Comparison of ENCODE assay signal across 27 cellular contexts in genomic region chr2:10935366-10935918, GRCh38. TPM values are rescaled to one million over a fixed set of nuclear protein-coding genes. Genes with fewer than 3 reads are reported as not detected.
DNase-seq lines count a peak whose midpoint lies in the region; ATAC-seq, FAIRE-seq and TF ChIP-seq lines count a peak whose summit lies in the region.
"Had no signal": no experiment of that assay in that cellular context is flagged by ENCODE, and none has a peak within 500 bp of the region (broad histone marks: within the 10 kb centered on the region; RNA-seq: fewer than 3 reads in every experiment).

No MANE protein-coding gene starts in this region.

- dilution Hi-C loops in endothelial cell of umbilical vein (cut with MboI; ENCODE audit: extremely low pct_ligation_motif_present, low sequenced_read_pairs): no loop called here

- peaks cover 13% of the 10 kb centered on the region for H3F3A ChIP-seq in GM23248 (ENCODE audit: insufficient read depth)
- no peaks in the 10 kb centered on the region for H3F3A ChIP-seq in PC-3 (ENCODE audit: low read length, unreplicated experiment)

- no peak for TF ChIP-seq CTCF in PC-3 (conservative IDR thresholded peaks at IDR 0.05; ENCODE audit: low read depth, low read length)
- TF ChIP-seq CTCF in endothelial cell of umbilical vein (IDR thresholded peaks at IDR 0.05; ENCODE audit: extremely low read depth in 1 of 2, insufficient read depth in 1 of 2, low read depth in 1 of 2, low read length in 2 of 2): no peak
- TF ChIP-seq CTCF in osteoblast (IDR thresholded peaks at IDR 0.05; ENCODE audit: extremely low read depth, low read depth, low read length): no peak
- no peak for TF ChIP-seq CTCF in right atrium auricular region (IDR thresholded peaks at IDR 0.05)

- no peak overlapping the region for H2AFZ ChIP-seq in GM23248
- no peak overlapping the region for H2AFZ ChIP-seq in PC-3 (ENCODE audit: low read length)
- H2AFZ ChIP-seq in endothelial cell of umbilical vein (ENCODE audit: low read depth, low read length): no peak overlapping the region
- no peak overlapping the region for H2AFZ ChIP-seq in osteoblast (ENCODE audit: low read length)

- no peak overlapping the region for H3K4me3 ChIP-seq in GM23248
- H3K4me3 ChIP-seq in PC-3 (ENCODE audit: low read length): no peak overlapping the region
- H3K4me3 ChIP-seq in endothelial cell of umbilical vein (replicated peaks in 1 of 3; ENCODE audit: insufficient read depth in 1 of 3, low read depth in 1 of 3, low read length in 3 of 3): no peak overlapping the region
- no peak overlapping the region for H3K4me3 ChIP-seq in osteoblast (ENCODE audit: insufficient read depth, low read length)
- H3K4me3 ChIP-seq in right atrium auricular region: no peak overlapping the region
- H3K4me3 ChIP-seq: ovary, upper lobe of right lung had no signal

- H3K36me3 ChIP-seq in GM23248 (ENCODE audit: low read depth): no peaks in the 10 kb centered on the region
- no peaks in the 10 kb centered on the region; the same call in 1 of the 2 replicates for H3K36me3 ChIP-seq in PC-3 (ENCODE audit: low read depth, low read length)
- H3K36me3 ChIP-seq in endothelial cell of umbilical vein (ENCODE audit: control insufficient read depth in 2 of 2, extremely low read depth in 1 of 2, insufficient read depth in 2 of 2, low read length in 2 of 2): no peaks in the 10 kb centered on the region
- H3K36me3 ChIP-seq in osteoblast (ENCODE audit: insufficient read depth, low read length): no peaks in the 10 kb centered on the region
- no peaks in the 10 kb centered on the region for H3K36me3 ChIP-seq in right atrium auricular region
- H3K36me3 ChIP-seq: ovary, upper lobe of right lung had no signal

- TF ChIP-seq POLR2A in endothelial cell of umbilical vein (IDR thresholded peaks at IDR 0.05; ENCODE audit: low read depth, low read length): no peak

- H3K9me3 ChIP-seq in GM23248 (ENCODE audit: low read depth): no peaks in the 10 kb centered on the region
- peaks cover 3% of the 10 kb centered on the region; the same call in 1 of the 2 replicates for H3K9me3 ChIP-seq in PC-3 (ENCODE audit: low read length)
- H3K9me3 ChIP-seq in endothelial cell of umbilical vein (replicated peaks; ENCODE audit: control insufficient read depth, insufficient read depth, low read length): no peaks in the 10 kb centered on the region
- no peaks in the 10 kb centered on the region for H3K9me3 ChIP-seq in osteoblast (ENCODE audit: low read depth, low read length)
- peaks cover 0 to 20% of the 10 kb centered on the region in 2 donors for H3K9me3 ChIP-seq in right atrium auricular region
- H3K9me3 ChIP-seq: ovary, upper lobe of right lung had no signal

- DNase-seq in GM23248 (no peak), PC-3 (no peak), endothelial cell of umbilical vein (ENCODE audit: low read depth, low spot score) (no peak), osteoblast (ENCODE audit: insufficient read length, low spot score, missing footprints) (no peak), right atrium auricular region (ENCODE audit: low spot score) (no peak)
- DNase-seq in activated CD4-positive, alpha-beta T cell treated with anti-CD3 and anti-CD28 coated beads, Interleukin-2, amount 10 ng/mL, durations not matched to agents 7 days and 5 days: no peak
- DNase-seq: activated CD8-positive, alpha-beta memory T cell treated with anti-CD3 and anti-CD28 coated beads, Interleukin-2, amount 50 U/mL, for 4 hours; DND-41; naive thymus-derived CD8-positive, alpha-beta T cell; NCI-H1105 treated with DMSO at 0.1 percent for 48 hours; ovary; right cardiac atrium; stimulated activated CD4-positive, alpha-beta T cell treated with anti-CD3 and anti-CD28 coated beads, Interleukin-4, amount 100 ng/mL, for 4 hours; substantia nigra; upper lobe of right lung had no signal

- peaks cover 45% of the 10 kb centered on the region for H3K4me1 ChIP-seq in GM23248 (ENCODE audit: insufficient read depth)
- peaks cover 45% of the 10 kb centered on the region for H3K4me1 ChIP-seq in PC-3 (ENCODE audit: insufficient read depth, low read length)
- H3K4me1 ChIP-seq in endothelial cell of umbilical vein (ENCODE audit: control insufficient read depth, extremely low read depth, insufficient read depth, low read length): peaks cover 31% of the 10 kb centered on the region
- peaks cover 34% of the 10 kb centered on the region for H3K4me1 ChIP-seq in osteoblast (ENCODE audit: insufficient read depth, low read length)
- H3K4me1 ChIP-seq in right atrium auricular region: no peaks in the 10 kb centered on the region

- intact Hi-C loops in PC-3 (cut with micrococcal nuclease): loop anchor here (10.0 kb wide), 1 partner anchor 89 kb away; no protein-coding TSS in a partner anchor
- intact Hi-C loops in endothelial cell of umbilical vein (cut with micrococcal nuclease): loop anchor here (10.0 kb wide), 1 partner anchor 809 kb away; the partner anchor contains the start of gene LPIN1

- WGBS in GM23248 (ENCODE audit: low coverage in 1 of 2, low lambda C conversion rate in 2 of 2, missing lambda C conversion rate in 2 of 2), 2 experiments: 85 to 88% methylated on average over 17 to 18 of the region's 18 CpGs

- H3K4me3 Mint-ChIP-seq in activated CD4-positive, alpha-beta T cell treated with anti-CD3 and anti-CD28 coated beads, Interleukin-2, amount 10 ng/mL, durations not matched to agents 7 days and 5 days: no peak overlapping the region
- H3K4me3 Mint-ChIP-seq: activated CD4-positive, alpha-beta memory T cell treated with anti-CD3 and anti-CD28 coated beads for 36 hours; activated naive CD8-positive, alpha-beta T cell; central memory CD8-positive, alpha-beta T cell; naive thymus-derived CD8-positive, alpha-beta T cell; stimulated activated memory B cell treated with anti-CD40 and anti-IgM and Interleukin-4, amounts not matched to agents 10 μg/mL and 1 μg/mL and 100 μg/mL, for 72 hours had no signal

- ATAC-seq in PC-3 (no peak), GM18519 (IDR thresholded peaks at IDR 0.05; ENCODE audit: low FRiP score, unreplicated experiment) (no peak), GM21390 (IDR thresholded peaks at IDR 0.05; ENCODE audit: unreplicated experiment) (no peak)
- ATAC-seq: activated CD4-positive, CD25-positive, alpha-beta regulatory T cell treated with anti-CD3 and anti-CD28 coated beads, Interleukin-2, amount 50 U/mL, for 24 hours; naive thymus-derived CD8-positive, alpha-beta T cell; stimulated activated memory B cell treated with anti-CD40 and anti-IgM and Interleukin-4, amounts not matched to agents 10 μg/mL and 1 μg/mL and 100 μg/mL, for 72 hours; upper lobe of right lung had no signal

- H3K27ac ChIP-seq in GM23248 (peak overlapping the region; percentile 68), PC-3 (ENCODE audit: low read length) (peak overlapping the region; percentile 99), endothelial cell of umbilical vein (ENCODE audit: insufficient read depth, low read depth, low read length) (peak overlapping the region; percentile 88), osteoblast (ENCODE audit: low read depth, low read length) (peak overlapping the region; percentile 46), right atrium auricular region (no peak overlapping the region)
- H3K27ac ChIP-seq: ovary, upper lobe of right lung had no signal

- POLR2A ChIA-PET in PC-3 (lab: Charles Lee; ENCODE audit: unreplicated experiment) (no interaction called here), endothelial cell of umbilical vein (lab: Charles Lee) (no interaction called here)
- POLR2A ChIA-PET in activated CD4-positive, alpha-beta T cell treated with anti-CD3 and anti-CD28 coated beads, Interleukin-2, amount 10 ng/mL, durations not matched to agents 7 days and 5 days (lab: Charles Lee): no interaction called here

- no peak for FAIRE-seq in endothelial cell of umbilical vein (lab: Jason Lieb, UNC)
- FAIRE-seq: kidney, TTC549 had no signal

- H3K79me2 ChIP-seq in GM23248 (ENCODE audit: insufficient read depth): no peaks in the 10 kb centered on the region
- no peaks in the 10 kb centered on the region for H3K79me2 ChIP-seq in PC-3 (ENCODE audit: low read length)
- no peaks in the 10 kb centered on the region for H3K79me2 ChIP-seq in endothelial cell of umbilical vein (ENCODE audit: control insufficient read depth, insufficient read depth, low read length)
- H3K79me2 ChIP-seq in osteoblast (ENCODE audit: insufficient read depth, low read length): no peaks in the 10 kb centered on the region

- H3K27me3 ChIP-seq in GM23248 (replicated peaks; ENCODE audit: insufficient read depth) (no peaks in the 10 kb centered on the region), PC-3 (ENCODE audit: low read length) (no peaks in the 10 kb centered on the region), endothelial cell of umbilical vein (ENCODE audit: control insufficient read depth in 2 of 2, insufficient read depth in 2 of 2, low read length in 2 of 2) (peaks cover 0 to 2% of the 10 kb centered on the region in 2 experiments), osteoblast (ENCODE audit: insufficient read depth, low read length) (peaks cover 2% of the 10 kb centered on the region), right atrium auricular region (no peaks in the 10 kb centered on the region)
- H3K27me3 ChIP-seq: ovary, upper lobe of right lung had no signal

- CTCF ChIA-PET in PC-3 (lab: Charles Lee): no interaction called here
- CTCF ChIA-PET in endothelial cell of umbilical vein (lab: Charles Lee): no interaction called here
- CTCF ChIA-PET in activated CD4-positive, alpha-beta T cell treated with anti-CD3 and anti-CD28 coated beads, Interleukin-2, amount 10 ng/mL, durations not matched to agents 7 days and 5 days (lab: Charles Lee): no interaction called here

- no peaks in the 10 kb centered on the region for H3K9me1 ChIP-seq in endothelial cell of umbilical vein (replicated peaks; ENCODE audit: control insufficient read depth, extremely low read depth, insufficient read depth, low read length)

- BruUV-seq in PC-3 (replicated peaks; lab: Mats Ljungman, UMichigan): no TSS peak
- BruUV-seq in endothelial cell of umbilical vein (replicated peaks; lab: Mats Ljungman, UMichigan): TSS peak; percentile 81

- peak overlapping the region; percentile 31 for H3K4me2 ChIP-seq in GM23248 (ENCODE audit: unreplicated experiment)
- H3K4me2 ChIP-seq in PC-3 (ENCODE audit: low read length): peak overlapping the region; percentile 51
- peak overlapping the region; percentile 54 for H3K4me2 ChIP-seq in endothelial cell of umbilical vein (ENCODE audit: insufficient read depth, low read length)
- no peak overlapping the region for H3K4me2 ChIP-seq in osteoblast (ENCODE audit: insufficient read depth, low read length)

- H3K27ac Mint-ChIP-seq in activated CD4-positive, alpha-beta T cell treated with anti-CD3 and anti-CD28 coated beads, Interleukin-2, amount 10 ng/mL, durations not matched to agents 7 days and 5 days: no peak overlapping the region
- H3K27ac Mint-ChIP-seq: activated CD4-positive, alpha-beta memory T cell treated with anti-CD3 and anti-CD28 coated beads for 36 hours; activated naive CD8-positive, alpha-beta T cell; stimulated activated memory B cell treated with anti-CD40 and anti-IgM and Interleukin-4, amounts not matched to agents 10 μg/mL and 1 μg/mL and 100 μg/mL, for 72 hours had no signal

- H4K20me1 ChIP-seq in GM23248 (ENCODE audit: insufficient read depth) (no peaks in the 10 kb centered on the region), PC-3 (ENCODE audit: low read length) (no peaks in the 10 kb centered on the region), endothelial cell of umbilical vein (replicated peaks; ENCODE audit: control insufficient read depth, extremely low read depth, insufficient read depth, low read length) (no peaks in the 10 kb centered on the region), osteoblast (ENCODE audit: insufficient read depth, low read length) (no peaks in the 10 kb centered on the region)

- H3K36me3 Mint-ChIP-seq in activated CD4-positive, alpha-beta T cell treated with anti-CD3 and anti-CD28 coated beads, Interleukin-2, amount 10 ng/mL, durations not matched to agents 7 days and 5 days (ENCODE audit: low read depth): no peaks in the 10 kb centered on the region
- H3K36me3 Mint-ChIP-seq: activated CD4-positive, alpha-beta memory T cell treated with anti-CD3 and anti-CD28 coated beads for 36 hours; activated naive CD8-positive, alpha-beta T cell; stimulated activated memory B cell treated with anti-CD40 and anti-IgM and Interleukin-4, amounts not matched to agents 10 μg/mL and 1 μg/mL and 100 μg/mL, for 72 hours had no signal

- no peaks in the 10 kb centered on the region for H3K9me2 ChIP-seq in GM23248 (ENCODE audit: insufficient read depth)
- no peaks in the 10 kb centered on the region for H3K9me2 ChIP-seq in PC-3 (replicated peaks; ENCODE audit: low read length)

- peak overlapping the region; percentile 24 for H3K9ac ChIP-seq in GM23248
- H3K9ac ChIP-seq in PC-3 (ENCODE audit: low read length): peak overlapping the region; percentile 86
- peak overlapping the region; percentile 57 for H3K9ac ChIP-seq in endothelial cell of umbilical vein (replicated peaks; ENCODE audit: extremely low read depth, insufficient read depth, low read length)

- peaks cover 15% of the 10 kb centered on the region for H3K9me3 Mint-ChIP-seq in activated CD4-positive, alpha-beta T cell treated with anti-CD3 and anti-CD28 coated beads, Interleukin-2, amount 10 ng/mL, durations not matched to agents 7 days and 5 days

- H3K4me1 Mint-ChIP-seq in activated CD4-positive, alpha-beta T cell treated with anti-CD3 and anti-CD28 coated beads, Interleukin-2, amount 10 ng/mL, durations not matched to agents 7 days and 5 days: no peaks in the 10 kb centered on the region
- H3K4me1 Mint-ChIP-seq: central memory CD8-positive, alpha-beta T cell; naive thymus-derived CD8-positive, alpha-beta T cell; stimulated activated memory B cell treated with anti-CD40 and anti-IgM and Interleukin-4, amounts not matched to agents 10 μg/mL and 1 μg/mL and 100 μg/mL, for 72 hours had no signal

- in situ Hi-C loops in GM23248 (cut with MboI): no loop called here

- H3K27me3 Mint-ChIP-seq in activated CD4-positive, alpha-beta T cell treated with anti-CD3 and anti-CD28 coated beads, Interleukin-2, amount 10 ng/mL, durations not matched to agents 7 days and 5 days: peaks cover 2% of the 10 kb centered on the region

RNA-seq across cellular contexts. Expression of gene KCNF1, which starts 23.7 kb away (rescaled TPM):
- total RNA-seq in GM23248 (2014; rRNA removed; shearing (Covaris generic)): 0.97 TPM in 1 of 2 replicates, not detected in the other
- 0.10 TPM in 2 replicates for polyA plus RNA-seq in GM23248 (2016; fragmentation: Nextera tagmentation; extraction: Ambion mirVana)
- 1.3 and 1.8 TPM in 2 replicates for total RNA-seq in PC-3 (2014; rRNA removed)
- total RNA-seq in endothelial cell of umbilical vein: 0.28 and 0.42 TPM in 2 replicates
- 0.23 and 0.27 TPM in 2 replicates for polyA plus RNA-seq in endothelial cell of umbilical vein
- 0.13 and 0.16 TPM in 2 replicates for polyA plus RNA-seq in endothelial cell of umbilical vein (2011; cell fraction: cytosol; rRNA removed)
- polyA plus RNA-seq in endothelial cell of umbilical vein (2011; cell fraction: nucleus; rRNA removed): 0.17 TPM in 1 of 2 replicates, not detected in the other
- 0.43 and 0.48 TPM in 2 replicates for polyA plus RNA-seq in endothelial cell of umbilical vein (2012)
- polyA minus RNA-seq in endothelial cell of umbilical vein: 0.41 TPM in 1 of 2 replicates, not detected in the other
- polyA minus RNA-seq in endothelial cell of umbilical vein (2011; cell fraction: cytosol; rRNA and poly(A)+ RNA removed): not detected
- polyA minus RNA-seq in endothelial cell of umbilical vein (2011; cell fraction: nucleus; rRNA and poly(A)+ RNA removed): 0.29 and 0.43 TPM in 2 replicates
- under 0.01 TPM in 1 of 2 replicates, not detected in the other for total RNA-seq in osteoblast
- not detected for total RNA-seq in activated CD4-positive, alpha-beta T cell treated with anti-CD3 and anti-CD28 coated beads, Interleukin-2, amount 10 ng/mL, durations not matched to agents 7 days and 5 days
- under 1 TPM; 0.30 to 0.94 TPM for total RNA-seq in right atrium auricular region
- total RNA-seq: activated CD4-positive, alpha-beta memory T cell treated with anti-CD3 and anti-CD28 coated beads for 36 hours; aorta; lower leg skin; naive thymus-derived CD8-positive, alpha-beta T cell; RPMI7951 had no signal
- polyA plus RNA-seq: aorta; naive thymus-derived CD8-positive, alpha-beta T cell had no signal

Comparison
In these comparisons a context has a peak if more than half of its experiments do, and no peak if none do; other contexts are left out.
1. H3K27ac ChIP-seq: peak in GM23248 (single experiment), PC-3 (single experiment), endothelial cell of umbilical vein (single experiment) and osteoblast (single experiment); none in right atrium auricular region (0 of 2).
2. H3K9ac ChIP-seq: peak in every context shown above with its lines; median percentile 86 in PC-3; 57 in endothelial cell of umbilical vein; 24 in GM23248.